Comparison of ENCODE assay signal across 17 cellular contexts in the genomic region with DNA sequence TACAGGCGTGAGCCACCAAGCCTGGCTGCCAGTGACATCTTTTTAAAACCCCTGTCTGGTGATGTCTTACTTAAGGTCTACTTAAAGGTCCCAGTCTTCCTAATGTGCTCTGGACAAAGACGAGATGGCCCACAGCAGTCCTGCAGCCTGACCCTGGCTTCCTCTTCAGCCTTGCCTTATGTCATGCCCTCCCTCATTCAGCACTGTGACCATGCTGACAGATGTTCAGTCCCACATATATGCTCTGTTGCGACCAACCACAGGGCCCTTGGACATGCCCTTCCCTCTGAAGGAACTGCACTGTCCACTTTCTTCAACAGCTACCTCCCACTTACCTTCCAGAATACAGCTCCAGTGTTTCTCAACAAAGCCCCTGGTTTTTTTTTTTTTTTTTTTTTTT.
DNase-seq lines count a peak whose midpoint lies in the region; ATAC-seq and TF ChIP-seq lines count a peak whose summit lies in the region.
"Had no signal": no experiment of that assay in that cellular context is flagged by ENCODE, and none has a peak within 500 bp of the region (broad histone marks: within the 10 kb centered on the region; RNA-seq: fewer than 3 reads in every experiment).

No MANE protein-coding gene starts in this region.

- H3K27ac ChIP-seq in osteoblast (ENCODE audit: low read depth, low read length) = no peak overlapping the region
- H3K27ac ChIP-seq: BLaER1 had no signal

- ATAC-seq in HG03469 (IDR thresholded peaks at IDR 0.05; ENCODE audit: unreplicated experiment) = no peak
- ATAC-seq: HepG2 had no signal

- H3K4me1 ChIP-seq in osteoblast (ENCODE audit: insufficient read depth, low read length) = no peaks in the 10 kb centered on the region
- H3K4me1 ChIP-seq: Caco-2 had no signal

- DNase-seq in activated CD8-positive, alpha-beta memory T cell treated with anti-CD3 and anti-CD28 coated beads for 24 hours = peak; percentile 42
- no peak for DNase-seq in activated CD8-positive, alpha-beta memory T cell treated with anti-CD3 and anti-CD28 coated beads, Interleukin-2, amount 50 U/mL, for 4 hours
- peak; percentile 43 for DNase-seq in islet precursor cell
- peak; percentile 22 for DNase-seq in osteoblast (ENCODE audit: insufficient read length, low spot score, missing footprints)
- DNase-seq in central memory CD4-positive, alpha-beta T cell = no peak
- DNase-seq in activated T-cell treated with anti-CD3 and anti-CD28 coated beads, Interleukin-2, amount 50 U/mL, for 1 hour = no peak
- DNase-seq: 8988T; AML-193; Caco-2; CD8-positive, alpha-beta memory T cell; DMS53; GF-D8; GOT3; H9 had no signal

- H3K9me3 ChIP-seq in osteoblast (ENCODE audit: low read depth, low read length) = no peaks in the 10 kb centered on the region
- H3K9me3 ChIP-seq: BLaER1, Caco-2 had no signal

- H2AFZ ChIP-seq in osteoblast (ENCODE audit: low read length) = no peak overlapping the region

- H3K4me3 ChIP-seq in osteoblast (ENCODE audit: insufficient read depth, low read length) = no peak overlapping the region
- H3K4me3 ChIP-seq: BLaER1 had no signal

- H3K36me3 ChIP-seq in osteoblast (ENCODE audit: insufficient read depth, low read length) = no peaks in the 10 kb centered on the region
- H3K36me3 ChIP-seq: BLaER1 had no signal

- TF ChIP-seq CTCF in osteoblast (IDR thresholded peaks at IDR 0.05; ENCODE audit: extremely low read depth, low read depth, low read length) = no peak

- no peak overlapping the region for H3K4me2 ChIP-seq in osteoblast (ENCODE audit: insufficient read depth, low read length)
- H3K4me2 ChIP-seq: BLaER1 had no signal

- H3K27me3 ChIP-seq in osteoblast (ENCODE audit: insufficient read depth, low read length) = no peaks in the 10 kb centered on the region
- H3K27me3 ChIP-seq: BLaER1 had no signal

- H3K79me2 ChIP-seq in osteoblast (ENCODE audit: insufficient read depth, low read length) = no peaks in the 10 kb centered on the region

- H4K20me1 ChIP-seq in osteoblast (ENCODE audit: insufficient read depth, low read length) = no peaks in the 10 kb centered on the region
- H4K20me1 ChIP-seq: BLaER1 had no signal

Comparison
In these comparisons a context has a peak if more than half of its experiments do, and no peak if none do; other contexts are left out.
1. DNase-seq: peak in activated CD8-positive, alpha-beta memory T cell treated with anti-CD3 and anti-CD28 coated beads for 24 hours (single experiment), islet precursor cell (single experiment) and osteoblast (single experiment); none in activated CD8-positive, alpha-beta memory T cell treated with anti-CD3 and anti-CD28 coated beads, Interleukin-2, amount 50 U/mL, for 4 hours (single experiment), central memory CD4-positive, alpha-beta T cell (single experiment) and activated T-cell treated with anti-CD3 and anti-CD28 coated beads, Interleukin-2, amount 50 U/mL, for 1 hour (single experiment).